In genomic region chr1:1615256-1616044, GRCh38 we compare ENCODE assay signal across 8 cellular contexts.
DNase-seq lines count a peak whose midpoint lies in the region; ATAC-seq and TF ChIP-seq lines count a peak whose summit lies in the region.

Gene MIB2, plus strand, starts transcription at chr1:1615500. Its CDS starts 7,953 bp downstream, at chr1:1623453.

- peak; percentile 84 for ATAC-seq in GM19023 (IDR thresholded peaks at IDR 0.05; ENCODE audit: unreplicated experiment)
- ATAC-seq in HG03196 (IDR thresholded peaks at IDR 0.05; ENCODE audit: unreplicated experiment), result peak; percentile 79

- peak; percentile 88 for DNase-seq in AG09319 (ENCODE audit: extremely low read depth, low read depth)
- peak; percentile 97 to 100 for DNase-seq in NCI-H446 (lab: John Stamatoyannopoulos, UW)
- DNase-seq in activated CD4-positive, CD25-positive, alpha-beta regulatory T cell treated with anti-CD3 and anti-CD28 coated beads, Interleukin-2, amount 50 U/mL, for 16 hours (ENCODE audit: low read depth, low spot score), result peak; percentile 96
- peak; percentile 99 for DNase-seq in central memory CD4-positive, alpha-beta T cell
- peak; percentile 93 for DNase-seq in iris pigment epithelial cell (ENCODE audit: low read depth)
- peak; percentile 96 for DNase-seq in stimulated activated CD4-positive, alpha-beta T cell treated with anti-CD3 and anti-CD28 coated beads, Interleukin-12 subunit alpha, Interleukin-12 subunit beta, amount 100 ng/mL, for 4 hours

- no peak for TF ChIP-seq CTCF in AG09319 (IDR thresholded peaks at IDR 0.05; ENCODE audit: low read depth, low read length)

Comparison
In these comparisons a context has a peak if more than half of its experiments do, and no peak if none do; other contexts are left out.
1. Peak in every context shown above with its lines: DNase-seq and ATAC-seq.